Comparison of ENCODE assay signal across 30 cellular contexts in the genomic region with DNA sequence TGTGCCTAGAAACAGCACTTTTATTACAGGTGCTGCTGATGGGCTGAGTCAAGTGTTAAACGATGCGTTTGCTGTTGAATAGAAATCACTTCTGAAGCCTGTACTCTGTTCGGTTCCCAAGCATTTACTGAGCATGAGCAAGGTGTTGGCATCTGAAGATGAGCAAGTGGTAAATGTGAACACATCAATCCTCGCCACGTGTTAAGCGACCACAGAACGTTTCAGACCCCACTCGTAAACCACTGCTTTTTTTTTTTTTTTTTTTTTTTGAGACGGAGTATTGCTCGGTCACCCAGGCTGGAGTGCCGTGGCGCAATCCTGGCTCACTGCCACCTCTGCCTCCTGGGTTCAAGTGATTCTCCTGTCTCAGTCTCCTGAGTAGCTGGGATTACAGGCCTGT.
"Had no signal": no experiment of that assay in that cellular context is flagged by ENCODE, and none has a peak within 500 bp of the region (broad histone marks: within the 10 kb centered on the region; RNA-seq: fewer than 3 reads in every experiment).

No MANE protein-coding gene starts in this region.

- DNase-seq: activated CD4-positive, alpha-beta T cell treated with anti-CD3 and anti-CD28 coated beads for 4 hours; activated CD4-positive, alpha-beta T cell treated with anti-CD3 and anti-CD28 coated beads, Interleukin-2, amount 50 U/mL, for 4 hours; activated naive CD4-positive, alpha-beta T cell; activated T-cell treated with anti-CD3 and anti-CD28 coated beads for 4 hours; activated T-cell treated with anti-CD3 and anti-CD28 coated beads, Interleukin-2, amount 50 U/mL, for 72 hours; adrenal gland; aorta; body of pancreas; dermis blood vessel endothelial cell; effector CD4-positive, alpha-beta T cell; esophagus squamous epithelium; foreskin melanocyte; heart right ventricle; islet precursor cell; left ventricle myocardium inferior; mucosa of descending colon; pancreas; retina; stimulated activated CD4-positive, alpha-beta T cell treated with anti-CD3 and anti-CD28 coated beads, Interleukin-12 subunit alpha, Interleukin-12 subunit beta, amount 100 ng/mL, for 4 hours; stimulated activated CD4-positive, alpha-beta T cell treated with anti-CD3 and anti-CD28 coated beads, Interleukin-4, amount 100 ng/mL, for 24 hours; stimulated activated CD8-positive, alpha-beta memory T cell treated with anti-CD3 and anti-CD28 coated beads, Interleukin-4, amount 100 ng/mL, for 48 hours; stimulated activated naive B cell treated with anti-CD40 and anti-IgM and Interleukin-4, amounts not matched to agents 10 μg/mL and 1 μg/mL and 100 μg/mL, for 72 hours; T-helper 9 cell had no signal

- H3K4me1 Mint-ChIP-seq: stimulated activated naive B cell treated with anti-CD40 and anti-IgM and Interleukin-4, amounts not matched to agents 10 μg/mL and 1 μg/mL and 100 μg/mL, for 72 hours had no signal

- H3K9me3 Mint-ChIP-seq: activated naive CD4-positive, alpha-beta T cell treated with anti-CD3 and anti-CD28 coated beads, Interleukin-2, amount 50 U/mL, for 72 hours had no signal

- H3K4me3 ChIP-seq: adrenal gland, body of pancreas, esophagus squamous epithelium, heart right ventricle, left ventricle myocardium inferior, lung, mucosa of descending colon, pancreas, prostate gland, skin epidermis, tibial nerve had no signal

- H3K27ac ChIP-seq: adrenal gland, body of pancreas, esophagus squamous epithelium, heart right ventricle, left ventricle myocardium inferior, pancreas, prostate gland, skin epidermis, tibial nerve, VCaP had no signal

- H3K4me3 Mint-ChIP-seq: activated T-cell treated with anti-CD3 and anti-CD28 coated beads, Interleukin-2, amount 50 U/mL, for 72 hours; stimulated activated naive B cell treated with anti-CD40 and anti-IgM and Interleukin-4, amounts not matched to agents 10 μg/mL and 1 μg/mL and 100 μg/mL, for 72 hours had no signal

- H3K9me3 ChIP-seq: adrenal gland, body of pancreas, esophagus squamous epithelium, mucosa of descending colon, pancreas, prostate gland had no signal

- H3K27me3 ChIP-seq: adrenal gland, body of pancreas, esophagus squamous epithelium, pancreas, tibial nerve had no signal

- H3K4me1 ChIP-seq: adrenal gland, body of pancreas, prostate gland had no signal

- ATAC-seq: activated naive CD4-positive, alpha-beta T cell treated with anti-CD3 and anti-CD28 coated beads, Interleukin-2, amount 50 U/mL, for 72 hours; body of pancreas; heart right ventricle; mucosa of descending colon; pancreas; sciatic nerve; stimulated activated naive B cell treated with anti-CD40 and anti-IgM and Interleukin-4, amounts not matched to agents 10 μg/mL and 1 μg/mL and 100 μg/mL, for 72 hours had no signal

- H3K36me3 Mint-ChIP-seq: activated naive CD4-positive, alpha-beta T cell treated with anti-CD3 and anti-CD28 coated beads, Interleukin-2, amount 50 U/mL, for 72 hours; stimulated activated naive B cell treated with anti-CD40 and anti-IgM and Interleukin-4, amounts not matched to agents 10 μg/mL and 1 μg/mL and 100 μg/mL, for 72 hours had no signal

- H3K36me3 ChIP-seq: adrenal gland, esophagus squamous epithelium, heart right ventricle, left ventricle myocardium inferior, pancreas, prostate gland, tibial nerve had no signal

- H3K27ac Mint-ChIP-seq: activated naive CD4-positive, alpha-beta T cell treated with anti-CD3 and anti-CD28 coated beads, Interleukin-2, amount 50 U/mL, for 72 hours; activated T-cell treated with anti-CD3 and anti-CD28 coated beads, Interleukin-2, amount 50 U/mL, for 72 hours; stimulated activated naive B cell treated with anti-CD40 and anti-IgM and Interleukin-4, amounts not matched to agents 10 μg/mL and 1 μg/mL and 100 μg/mL, for 72 hours had no signal
